8 cellular contexts compared by ENCODE assay signal in the genomic region with DNA sequence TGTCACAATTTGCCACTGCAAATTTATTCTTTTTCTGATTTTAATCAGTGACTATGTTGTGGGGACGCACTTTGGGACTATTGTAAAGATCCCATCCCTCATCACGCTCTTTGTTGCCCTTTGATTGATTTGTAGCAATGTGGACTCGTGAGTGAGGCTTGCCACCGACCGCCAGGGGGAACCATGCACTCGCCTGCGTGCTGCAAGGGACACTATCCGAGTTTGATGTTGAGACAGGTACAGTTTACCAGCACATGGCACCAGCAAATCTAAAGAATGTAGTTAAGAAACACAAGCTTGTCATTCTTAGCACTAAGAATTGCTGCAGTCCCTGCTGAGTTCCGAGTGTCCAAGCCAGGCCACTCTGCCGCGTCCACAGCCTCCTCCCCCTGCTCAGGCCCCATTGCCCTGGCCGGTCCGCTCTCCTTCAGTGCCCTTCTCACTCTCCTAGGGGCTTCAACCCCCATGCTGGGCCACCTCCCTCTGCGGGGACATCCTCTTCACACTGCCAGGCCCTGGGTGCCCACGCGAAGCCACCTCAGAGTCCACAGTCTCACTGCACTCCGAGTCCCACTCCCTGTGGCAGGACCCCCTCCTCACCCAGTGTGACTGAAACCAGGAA. TPM values are rescaled to one million over a fixed set of nuclear protein-coding genes. Genes with fewer than 3 reads are reported as not detected.
DNase-seq lines count a peak whose midpoint lies in the region; ATAC-seq and TF ChIP-seq lines count a peak whose summit lies in the region.

No MANE protein-coding gene starts in this region.

- CTCF ChIA-PET in activated B cell treated with CpG ODN at 0.5 μM for 24 hours (lab: Charles Lee), result no interaction called here

- H3K4me1 Mint-ChIP-seq in activated B cell treated with CpG ODN at 0.5 μM for 24 hours, result peaks cover 2% of the 10 kb centered on the region

- TF ChIP-seq CTCF in GM06990 (IDR thresholded peaks at IDR 0.05; ENCODE audit: insufficient read depth, low read length, poor library complexity, severe bottlenecking) (peak; percentile 94), activated B cell treated with CpG ODN at 0.5 μM for 24 hours (IDR thresholded peaks at IDR 0.05) (peak; percentile 57)

- ATAC-seq in activated B cell treated with CpG ODN at 0.5 μM for 24 hours (ENCODE audit: low read depth) (peak; percentile 64), left colon (peak; percentile 76)

- H3K36me3 Mint-ChIP-seq in activated B cell treated with CpG ODN at 0.5 μM for 24 hours (ENCODE audit: low read depth), result no peaks in the 10 kb centered on the region

- no peak overlapping the region for H3K4me3 Mint-ChIP-seq in activated B cell treated with CpG ODN at 0.5 μM for 24 hours

- POLR2A ChIA-PET in activated B cell treated with CpG ODN at 0.5 μM for 24 hours (lab: Charles Lee), result no interaction called here

- no peaks in the 10 kb centered on the region for H3K27me3 ChIP-seq in GM06990 (replicated peaks; ENCODE audit: control insufficient read depth, insufficient read depth, low read length)

- H3K4me3 ChIP-seq in GM06990 (replicated peaks; ENCODE audit: low read depth, low read length), result no peak overlapping the region

- peaks cover 24% of the 10 kb centered on the region for H3K27me3 Mint-ChIP-seq in activated B cell treated with CpG ODN at 0.5 μM for 24 hours

- intact Hi-C loops in activated B cell treated with CpG ODN at 0.5 μM for 24 hours (cut with micrococcal nuclease), result loop anchor here (1.0 kb wide), 2 partner anchors 367 to 485 kb away; no protein-coding TSS in a partner anchor
- intact Hi-C loops in left colon (cut with DNase I, micrococcal nuclease), result no loop called here

- no peak overlapping the region for H3K27ac Mint-ChIP-seq in activated B cell treated with CpG ODN at 0.5 μM for 24 hours

- H3K9me3 Mint-ChIP-seq in activated B cell treated with CpG ODN at 0.5 μM for 24 hours, result no peaks in the 10 kb centered on the region

- H3K36me3 ChIP-seq in GM06990 (ENCODE audit: control insufficient read depth, insufficient read depth, low read length), result no peaks in the 10 kb centered on the region

- DNase-seq in GM06990 (ENCODE audit: extremely low read depth, insufficient read length) (peak; percentile 29), HCEC 1CT (peak; percentile 53), MV-4-11 (lab: John Stamatoyannopoulos, UW) (peak; percentile 50), activated B cell treated with CpG ODN at 0.5 μM for 24 hours (no peak), cerebellar cortex (ENCODE audit: low spot score) (peak; percentile 80), left colon (peak; percentile 59 to 81), GDM1 (lab: John Stamatoyannopoulos, UW) (no peak)
- peak; percentile 15 to 54 (median 22) for DNase-seq in stimulated activated CD4-positive, alpha-beta T cell treated with anti-CD3 and anti-CD28 coated beads, TNF-alpha, amount 100 ng/mL, for 1 hour (ENCODE audit: low read depth in 3 of 3, low spot score in 1 of 3)

RNA-seq across cellular contexts. Expression of gene SFTPA2, which starts 2.0 kb away (rescaled TPM):
- total RNA-seq in activated B cell treated with CpG ODN at 0.5 μM for 24 hours, result not detected in 2 replicates
- 1 to 10 TPM; 1.6 to 3.5 TPM for total RNA-seq in left colon

RNA-seq across cellular contexts. Expression of gene SFTPA1, which starts 48.5 kb away (rescaled TPM):
- total RNA-seq in activated B cell treated with CpG ODN at 0.5 μM for 24 hours (not detected in 2 replicates), left colon (not detected)

RNA-seq across cellular contexts. Expression of gene EIF5AL1, which starts 49.9 kb away (rescaled TPM):
- total RNA-seq in activated B cell treated with CpG ODN at 0.5 μM for 24 hours (1.4 and 2.1 TPM in 2 replicates), left colon (under 1 TPM; 0.09 to 0.53 TPM)

Comparison
In these comparisons a context has a peak if more than half of its experiments do, and no peak if none do; other contexts are left out.
1. DNase-seq: peak in GM06990 (single experiment), HCEC 1CT (single experiment), MV-4-11 (single experiment), cerebellar cortex (single experiment), left colon (2 of 2) and stimulated activated CD4-positive, alpha-beta T cell treated with anti-CD3 and anti-CD28 coated beads, TNF-alpha, amount 100 ng/mL, for 1 hour (3 of 3); none in activated B cell treated with CpG ODN at 0.5 μM for 24 hours (single experiment) and GDM1 (single experiment).